In genomic region chr22:41838842-41839618, GRCh38 we compare ENCODE assay signal across 11 cellular contexts. TPM values are rescaled to one million over a fixed set of nuclear protein-coding genes. Genes with fewer than 3 reads are reported as not detected.
DNase-seq lines count a peak whose midpoint lies in the region; ATAC-seq and TF ChIP-seq lines count a peak whose summit lies in the region.
"Had no signal": no experiment of that assay in that cellular context is flagged by ENCODE, and none has a peak within 500 bp of the region (broad histone marks: within the 10 kb centered on the region; RNA-seq: fewer than 3 reads in every experiment).

No MANE protein-coding gene starts in this region.

- no peak overlapping the region for H2AFZ ChIP-seq in IMR-90 (replicated peaks; ENCODE audit: low read length, poor library complexity)

- no peaks in the 10 kb centered on the region for H3K9me3 ChIP-seq in CD8-positive, alpha-beta memory T cell (ENCODE audit: low read length)
- H3K9me3 ChIP-seq in IMR-90 (ENCODE audit: control insufficient read depth, insufficient read depth, low read length): no peaks in the 10 kb centered on the region

- H3K4me1 ChIP-seq in CD8-positive, alpha-beta memory T cell (ENCODE audit: insufficient read depth, low read length): peaks cover 9% of the 10 kb centered on the region
- no peaks in the 10 kb centered on the region for H3K4me1 ChIP-seq in IMR-90 (ENCODE audit: control insufficient read depth, insufficient read depth, low read length)

- peaks cover 6% of the 10 kb centered on the region for H3K36me3 ChIP-seq in CD8-positive, alpha-beta memory T cell (ENCODE audit: insufficient read depth, low read length)
- H3K36me3 ChIP-seq in IMR-90 (ENCODE audit: control insufficient read depth, insufficient read depth, low read length): peaks cover 6% of the 10 kb centered on the region

- H3K4me3 ChIP-seq in CD8-positive, alpha-beta memory T cell (ENCODE audit: low read length): no peak overlapping the region
- H3K4me3 ChIP-seq in IMR-90 (ENCODE audit: insufficient read depth, low read depth, low read length): no peak overlapping the region

- H3K9ac ChIP-seq in IMR-90 (ENCODE audit: low read depth, low read length): no peak overlapping the region
- H3K9ac ChIP-seq: KMS-11 had no signal

- no peaks in the 10 kb centered on the region for H3K9me3 Mint-ChIP-seq in CD8-positive, alpha-beta memory T cell
- H3K9me3 Mint-ChIP-seq in central memory CD8-positive, alpha-beta T cell: no peaks in the 10 kb centered on the region
- no peaks in the 10 kb centered on the region for H3K9me3 Mint-ChIP-seq in neural crest cell
- H3K9me3 Mint-ChIP-seq: activated T-cell treated with anti-CD3 and anti-CD28 coated beads, Interleukin-2, amount 50 U/mL, for 4 hours had no signal

- dilution Hi-C loops in IMR-90 (cut with HindIII; ENCODE audit: low sequenced_read_pairs, unreplicated experiment): no loop called here

- POLR2A ChIA-PET in CD8-positive, alpha-beta memory T cell (lab: Charles Lee): no interaction called here
- POLR2A ChIA-PET in IMR-90 (lab: Charles Lee; ENCODE audit: unreplicated experiment): interaction anchor here (0.6 kb wide), 2 partner anchors 11 to 1662 kb away, joined by 3 to 6 read pairs; partner anchors contain the start of gene TNRC6B

- no peak overlapping the region for H4K91ac ChIP-seq in IMR-90 (ENCODE audit: insufficient read depth, low read depth, low read length)

- no peak overlapping the region for H4K5ac ChIP-seq in IMR-90 (ENCODE audit: low read depth, low read length)

- TF ChIP-seq RAD21 in IMR-90 (IDR thresholded peaks at IDR 0.05; ENCODE audit: low read length): no peak

- no TSS peak for BruUV-seq in IMR-90 (replicated peaks; lab: Mats Ljungman, UMichigan)

- in situ Hi-C loops in IMR-90 (cut with MboI; ENCODE audit: low sequenced_read_pairs): no loop called here

- H3K27ac Mint-ChIP-seq in CD8-positive, alpha-beta memory T cell: peak overlapping the region in 6 of 8 donors; percentile 6 to 77 (median 32)
- peak overlapping the region; percentile 30 for H3K27ac Mint-ChIP-seq in central memory CD8-positive, alpha-beta T cell (ENCODE audit: low read depth)
- H3K27ac Mint-ChIP-seq in neural crest cell (ENCODE audit: unreplicated experiment): peak overlapping the region; percentile 2

- H3K79me1 ChIP-seq in IMR-90 (ENCODE audit: low read depth in 1 of 2, low read length in 2 of 2): peaks cover 32 to 79% of the 10 kb centered on the region in 2 experiments; a peak in 3 of 4 replicates

- H3K23ac ChIP-seq in IMR-90 (ENCODE audit: low read depth, low read length): no peak overlapping the region

- H3K4me2 ChIP-seq in IMR-90 (ENCODE audit: low read depth, low read length): no peak overlapping the region
- H3K4me2 ChIP-seq: KMS-11 had no signal

- ATAC-seq in IMR-90 (ENCODE audit: low read depth) (no peak), HG02623 (IDR thresholded peaks at IDR 0.05; ENCODE audit: unreplicated experiment) (no peak)
- no peak for ATAC-seq in central memory CD8-positive, alpha-beta T cell (replicated peaks; ENCODE audit: extremely low read depth, poor library complexity, severe bottlenecking)
- ATAC-seq: activated T-cell treated with anti-CD3 and anti-CD28 coated beads, Interleukin-2, amount 50 U/mL, for 4 hours had no signal

- no peak overlapping the region for H3K56ac ChIP-seq in IMR-90 (ENCODE audit: extremely low read depth, insufficient read depth, low read length)

- TF ChIP-seq POLR2A in IMR-90 (IDR thresholded peaks at IDR 0.05; ENCODE audit: low read depth, low read length): no peak

- H2AK9ac ChIP-seq in IMR-90 (replicated peaks; ENCODE audit: low read depth, low read length, poor library complexity): no peak overlapping the region

- H2BK20ac ChIP-seq in IMR-90 (ENCODE audit: low read depth, low read length): no peak overlapping the region

- no peaks in the 10 kb centered on the region for H3K27me3 ChIP-seq in CD8-positive, alpha-beta memory T cell (ENCODE audit: insufficient read depth, low read length, poor library complexity, severe bottlenecking)
- H3K27me3 ChIP-seq in IMR-90 (ENCODE audit: control insufficient read depth, insufficient read depth, low read length): no peaks in the 10 kb centered on the region

- no peak overlapping the region for H2BK120ac ChIP-seq in IMR-90 (ENCODE audit: low read depth, low read length)

- no peak overlapping the region for H3K18ac ChIP-seq in IMR-90 (ENCODE audit: low read depth, low read length)

- intact Hi-C loops in IMR-90 (cut with micrococcal nuclease): no loop called here

- H3K4me1 Mint-ChIP-seq in CD8-positive, alpha-beta memory T cell: peaks cover 43 to 79% (median 74%) of the 10 kb centered on the region in 3 donors
- peaks cover 58% of the 10 kb centered on the region for H3K4me1 Mint-ChIP-seq in central memory CD8-positive, alpha-beta T cell
- H3K4me1 Mint-ChIP-seq in neural crest cell: peaks cover 51% of the 10 kb centered on the region

- peaks cover 11% of the 10 kb centered on the region for H3K9me1 ChIP-seq in IMR-90 (ENCODE audit: insufficient read depth, low read length)

- 89% methylated on average over 1 of the region's 1 CpG; no CpG with 5 or more reads in 1 of the 2 experiments for WGBS in IMR-90 (ENCODE audit: extremely low coverage in 2 of 2, insufficient read length in 1 of 2), 2 experiments

- 0 out of 2 replicates have a peak overlapping the region, but pooled peaks have one; percentile 58 for H3K14ac ChIP-seq in IMR-90 (replicated peaks; ENCODE audit: low read depth, low read length)

- no peaks in the 10 kb centered on the region for H3K27me3 Mint-ChIP-seq in CD8-positive, alpha-beta memory T cell
- H3K27me3 Mint-ChIP-seq in central memory CD8-positive, alpha-beta T cell: no peaks in the 10 kb centered on the region
- no peaks in the 10 kb centered on the region for H3K27me3 Mint-ChIP-seq in neural crest cell (ENCODE audit: low read depth)

- CTCF ChIA-PET in CD8-positive, alpha-beta memory T cell (lab: Charles Lee): interaction anchor here (0.7 kb wide), 1 partner anchor 16 kb away, joined by 4 read pairs; no protein-coding TSS in a partner anchor
- CTCF ChIA-PET in IMR-90 (lab: Yijun Ruan, JAX): interaction anchor here (1.0 kb wide), 1 partner anchor 8 kb away, joined by 3 read pairs; no protein-coding TSS in a partner anchor

- H4K20me1 ChIP-seq in IMR-90 (ENCODE audit: insufficient read depth, low read length): peaks cover 50% of the 10 kb centered on the region

- H2BK5ac ChIP-seq in IMR-90 (ENCODE audit: low read depth, low read length, poor library complexity, severe bottlenecking): no peak overlapping the region

- H3K27ac ChIP-seq in CD8-positive, alpha-beta memory T cell (ENCODE audit: low read depth, low read length): no peak overlapping the region
- no peak overlapping the region for H3K27ac ChIP-seq in IMR-90 (ENCODE audit: insufficient read depth, low read length)
- H3K27ac ChIP-seq: KMS-11 had no signal

- no peak overlapping the region for H2BK15ac ChIP-seq in IMR-90 (ENCODE audit: low read depth, low read length)

- H3K36me3 Mint-ChIP-seq in CD8-positive, alpha-beta memory T cell: peaks cover 0 to 41% (median 8%) of the 10 kb centered on the region in 3 donors
- peaks cover 14% of the 10 kb centered on the region for H3K36me3 Mint-ChIP-seq in central memory CD8-positive, alpha-beta T cell (ENCODE audit: insufficient read depth)
- peaks cover 34% of the 10 kb centered on the region for H3K36me3 Mint-ChIP-seq in neural crest cell (ENCODE audit: low read depth)

- no peak for DNase-seq in CD8-positive, alpha-beta memory T cell
- DNase-seq in IMR-90: no peak
- DNase-seq in central memory CD8-positive, alpha-beta T cell (ENCODE audit: low spot score in 2 of 2): no peak
- no peak for DNase-seq in neural crest cell (ENCODE audit: low read depth, low spot score)
- DNase-seq in C1 segment of cervical spinal cord (lab: John Stamatoyannopoulos, UW): no peak
- DNase-seq in stimulated activated CD8-positive, alpha-beta memory T cell treated with anti-CD3 and anti-CD28 coated beads, Interleukin-4, amount 100 ng/mL, for 48 hours: no peak
- DNase-seq: activated T-cell treated with anti-CD3 and anti-CD28 coated beads, Interleukin-2, amount 50 U/mL, for 4 hours; DMS 273 treated with DMSO at 0.1 percent for 48 hours; NCI-H1930 had no signal

- no peak for TF ChIP-seq CTCF in IMR-90 (conservative IDR thresholded peaks at IDR 0.05; ENCODE audit: low read depth, low read length)
- TF ChIP-seq CTCF in neural crest cell (conservative IDR thresholded peaks at IDR 0.05): no peak

- no peak overlapping the region for H2AK5ac ChIP-seq in IMR-90 (ENCODE audit: low read depth, low read length)

- no peak overlapping the region for H3K4me3 Mint-ChIP-seq in CD8-positive, alpha-beta memory T cell
- H3K4me3 Mint-ChIP-seq in central memory CD8-positive, alpha-beta T cell: no peak overlapping the region
- peak overlapping the region; percentile 9 for H3K4me3 Mint-ChIP-seq in neural crest cell
- H3K4me3 Mint-ChIP-seq: activated T-cell treated with anti-CD3 and anti-CD28 coated beads, Interleukin-2, amount 50 U/mL, for 4 hours had no signal

- no peak overlapping the region for H4K8ac ChIP-seq in IMR-90 (ENCODE audit: low read depth in 2 of 2, low read length in 2 of 2)

- no peak overlapping the region for H3K4ac ChIP-seq in IMR-90 (ENCODE audit: low read depth, low read length)

TF ChIP-seq in IMR-90, 13 proteins besides CTCF, POLR2A, EP300 and RAD21:
- TF ChIP-seq FOS (IDR thresholded peaks at IDR 0.05; ENCODE audit: low read depth, low read length) (no peak), USF2 (IDR thresholded peaks at IDR 0.05; ENCODE audit: low read depth, low read length) (no peak)

RNA-seq across cellular contexts. Expression of gene SREBF2, which starts 6.1 kb away (rescaled TPM):
- total RNA-seq in CD8-positive, alpha-beta memory T cell: 10 to 100 TPM; 85.1 to 87.1 TPM
- 24.5 TPM for polyA plus RNA-seq in CD8-positive, alpha-beta memory T cell
- total RNA-seq in IMR-90 (2012; rRNA removed) (8.1 and 9.2 TPM in 2 replicates), neural crest cell (194 and 209 TPM in 2 replicates)
- polyA plus RNA-seq in IMR-90 (2012; rRNA removed): 47.4 and 50.1 TPM in 2 replicates
- 40.1 and 52.1 TPM in 2 replicates for polyA plus RNA-seq in IMR-90 (2012; cell fraction: cytosol; rRNA removed)
- 62.2 and 101 TPM in 2 replicates for polyA plus RNA-seq in IMR-90 (2012; cell fraction: nucleus; rRNA removed; ENCODE audit: low replicate concordance)

RNA-seq across cellular contexts. Expression of gene CCDC134, which starts 38.6 kb away (rescaled TPM):
- 10 to 100 TPM; 17.9 to 19.9 TPM for total RNA-seq in CD8-positive, alpha-beta memory T cell
- polyA plus RNA-seq in CD8-positive, alpha-beta memory T cell: 5.5 TPM
- total RNA-seq in IMR-90 (2012; rRNA removed) (6.1 and 7.0 TPM in 2 replicates), neural crest cell (23.0 and 26.0 TPM in 2 replicates)
- 5.1 and 7.5 TPM in 2 replicates for polyA plus RNA-seq in IMR-90 (2012; rRNA removed)
- polyA plus RNA-seq in IMR-90 (2012; cell fraction: cytosol; rRNA removed): 3.3 and 5.2 TPM in 2 replicates
- 2.0 and 2.3 TPM in 2 replicates for polyA plus RNA-seq in IMR-90 (2012; cell fraction: nucleus; rRNA removed; ENCODE audit: low replicate concordance)
